ENCODE assay signal across 16 cellular contexts in the genomic region with DNA sequence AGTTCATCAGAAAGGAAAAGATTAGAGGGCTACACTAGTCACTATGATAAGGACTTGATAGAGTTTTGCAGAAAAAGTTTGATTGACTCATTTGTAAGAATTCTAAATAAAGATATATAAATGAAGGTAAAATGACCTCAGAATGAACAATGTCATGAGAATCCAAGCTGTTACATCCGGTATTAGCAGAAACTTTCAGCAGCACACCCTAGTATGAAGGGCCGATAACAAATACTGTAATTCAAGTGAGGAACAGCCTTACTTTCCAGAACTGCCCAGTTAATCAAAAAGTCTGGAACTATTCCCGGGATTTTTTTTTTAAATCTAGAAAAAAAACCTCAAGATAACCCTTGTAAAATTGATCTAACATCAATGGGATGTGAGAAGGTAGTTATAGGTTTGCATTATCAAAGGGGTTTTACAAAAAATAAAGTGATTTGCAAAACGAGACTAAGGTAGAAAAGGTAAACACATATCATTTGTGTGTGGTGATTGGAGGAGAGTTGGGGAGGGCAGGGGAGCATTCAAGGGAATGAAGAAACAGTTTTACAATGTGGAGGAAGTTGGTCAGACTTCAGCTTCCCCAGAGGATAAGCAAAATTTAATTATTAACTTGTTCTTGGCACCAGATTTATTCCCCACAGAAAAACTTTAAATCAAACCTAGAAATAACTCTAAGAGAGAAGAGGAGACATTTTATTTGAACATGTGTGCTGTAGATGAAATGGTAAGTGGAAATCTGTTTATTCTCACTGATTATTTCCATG.
DNase-seq lines count a peak whose midpoint lies in the region; ATAC-seq, FAIRE-seq and TF ChIP-seq lines count a peak whose summit lies in the region.
"Had no signal": no experiment of that assay in that cellular context is flagged by ENCODE, and none has a peak within 500 bp of the region (broad histone marks: within the 10 kb centered on the region; RNA-seq: fewer than 3 reads in every experiment).

No MANE protein-coding gene starts in this region.

- H3K27me3 ChIP-seq in liver (ENCODE audit: control insufficient read depth in 4 of 4, insufficient read depth in 4 of 4, low read length in 3 of 4) (no peaks in the 10 kb centered on the region), HepG2 (ENCODE audit: control insufficient read depth in 1 of 2, insufficient read depth in 2 of 2, low read length in 2 of 2) (no peaks in the 10 kb centered on the region)
- H3K27me3 ChIP-seq: tibial nerve had no signal

- TF ChIP-seq EP300 in HepG2 (IDR thresholded peaks at IDR 0.05; ENCODE audit: low read depth in 2 of 2, low read length in 2 of 2) = no peak
- TF ChIP-seq EP300 in HepG2 (CRISPR knock-in tag; IDR thresholded peaks at IDR 0.05; ENCODE audit: borderline replicate concordance) = no peak

- H3K4me1 ChIP-seq in liver (ENCODE audit: control insufficient read depth in 4 of 4, insufficient read depth in 4 of 4, low read length in 3 of 4) = peaks cover 0 to 15% (median 4%) of the 10 kb centered on the region in 4 donors
- H3K4me1 ChIP-seq in HepG2 (ENCODE audit: insufficient read depth, low read length) = no peaks in the 10 kb centered on the region
- H3K4me1 ChIP-seq in mucosa of descending colon (ENCODE audit: low read depth) = peaks cover 3% of the 10 kb centered on the region

- POLR2A ChIA-PET in HepG2 (lab: Yijun Ruan, JAX) = no interaction called here

- intact Hi-C loops in HepG2 (cut with micrococcal nuclease; ENCODE audit: unreplicated experiment) (no loop called here), mucosa of descending colon (cut with DNase I, micrococcal nuclease) (no loop called here)

- peak; percentile 27 to 30 for TF ChIP-seq RAD21 in liver (IDR thresholded peaks at IDR 0.05)
- TF ChIP-seq RAD21 in HepG2 (CRISPR knock-in tag; IDR thresholded peaks at IDR 0.05) = no peak

- DNase-seq in HepG2 (ENCODE audit: low spot score) (no peak), fibroblast of peridontal ligament (ENCODE audit: extremely low read depth) (peak; percentile 53), mucosa of descending colon (peak in 1 of 3 donors; percentile 19), NCI-H446 treated with DMSO at 0.1 percent for 48 hours (lab: John Stamatoyannopoulos, UW) (no peak)
- no peak for DNase-seq in activated CD8-positive, alpha-beta memory T cell treated with anti-CD3 and anti-CD28 coated beads, Interleukin-2, amount 50 U/mL, for 4 hours
- DNase-seq: activated T-cell treated with anti-CD3 and anti-CD28 coated beads for 4 hours; NCI-H2029; NCI-H774; stimulated activated CD4-positive, alpha-beta T cell treated with anti-CD3 and anti-CD28 coated beads, Interleukin-2, amount 100 ng/mL, for 24 hours; T-cell had no signal

- no peak overlapping the region for H3K4me2 ChIP-seq in HepG2 (ENCODE audit: low read depth, low read length)

- CTCF ChIA-PET in HepG2 (lab: Yijun Ruan, JAX; ENCODE audit: low intra/inter-chr PET ratio, low total read pairs) = no interaction called here

- TF ChIP-seq CTCF in liver (IDR thresholded peaks at IDR 0.05; ENCODE audit: low read depth, low read length, missing input control) (no peak), HepG2 (CRISPR knock-in tag; IDR thresholded peaks at IDR 0.05) (no peak), mucosa of descending colon (IDR thresholded peaks at IDR 0.05) (no peak)

- ATAC-seq in HepG2 (no peak), mucosa of descending colon (peak; percentile 84), esophagus mucosa (no peak), HG02981 (IDR thresholded peaks at IDR 0.05; ENCODE audit: unreplicated experiment) (no peak)
- ATAC-seq: activated CD4-positive, CD25-positive, alpha-beta regulatory T cell treated with anti-CD3 and anti-CD28 coated beads, Interleukin-2, amount 50 U/mL, for 24 hours; T-cell had no signal

- no peaks in the 10 kb centered on the region for H3K36me3 ChIP-seq in liver (ENCODE audit: control insufficient read depth in 4 of 4, insufficient read depth in 3 of 4, low read depth in 1 of 4, low read length in 3 of 4)
- no peaks in the 10 kb centered on the region for H3K36me3 ChIP-seq in HepG2 (replicated peaks in 1 of 2; ENCODE audit: control insufficient read depth in 1 of 2, insufficient read depth in 2 of 2, low read length in 2 of 2)
- H3K36me3 ChIP-seq in mucosa of descending colon (ENCODE audit: low read depth) = no peaks in the 10 kb centered on the region
- H3K36me3 ChIP-seq: tibial nerve had no signal

- no peak overlapping the region for H2AFZ ChIP-seq in HepG2 (ENCODE audit: low read length)

- no TSS peak for BruUV-seq in HepG2 (replicated peaks; lab: Mats Ljungman, UMichigan)

- 14% methylated on average over 4 of the region's 4 CpGs for WGBS in liver
- WGBS in HepG2 (ENCODE audit: low lambda C conversion rate) = 25% methylated on average over 4 of the region's 4 CpGs

- no peak for TF ChIP-seq POLR2A in HepG2 (IDR thresholded peaks at IDR 0.05; ENCODE audit: insufficient read depth in 1 of 2, low read depth in 2 of 2, low read length in 2 of 2)

- FAIRE-seq in HepG2 (lab: Jason Lieb, UNC) = no peak
- FAIRE-seq: G401.6 had no signal

- H3K4me3 ChIP-seq in liver (ENCODE audit: low read depth in 1 of 3, low read length in 3 of 3) (peak overlapping the region in 2 of 3 donors; percentile 8 to 28), HepG2 (replicated peaks in 1 of 3; ENCODE audit: insufficient read depth in 1 of 3, low read depth in 2 of 3, low read length in 3 of 3) (no peak overlapping the region), mucosa of descending colon (no peak overlapping the region)
- H3K4me3 ChIP-seq: tibial nerve had no signal

- H4K20me1 ChIP-seq in HepG2 (ENCODE audit: insufficient read depth, low read length) = no peaks in the 10 kb centered on the region

- H3K79me2 ChIP-seq in HepG2 (ENCODE audit: insufficient read depth, low read length) = no peaks in the 10 kb centered on the region

- peaks cover 0 to 3% (median 0%) of the 10 kb centered on the region in 4 donors for H3K9me3 ChIP-seq in liver (ENCODE audit: control insufficient read depth in 4 of 4, low read length in 3 of 4)
- no peaks in the 10 kb centered on the region for H3K9me3 ChIP-seq in HepG2 (ENCODE audit: low read length)
- H3K9me3 ChIP-seq in mucosa of descending colon = no peaks in the 10 kb centered on the region

- H3K27ac ChIP-seq in liver (ENCODE audit: low read depth in 1 of 2, low read length in 2 of 2) (peak overlapping the region; percentile 26 to 59), HepG2 (ENCODE audit: extremely low read length, insufficient read depth, low read length) (no peak overlapping the region)
- H3K27ac ChIP-seq: tibial nerve had no signal

- H3K9ac ChIP-seq in liver (ENCODE audit: low read depth in 1 of 2, low read length in 2 of 2) (no peak overlapping the region), HepG2 (ENCODE audit: insufficient read depth, low read depth, low read length) (no peak overlapping the region)

- in situ Hi-C loops in HepG2 (cut with HindIII; ENCODE audit: extremely low pct_ligation_motif_present, low pct_unique_long_range_greater_than_20kb) = no loop called here

TF ChIP-seq in liver, 16 proteins besides CTCF, POLR2A, EP300 and RAD21 (continues in another document):
- TF ChIP-seq, protein P1, sequence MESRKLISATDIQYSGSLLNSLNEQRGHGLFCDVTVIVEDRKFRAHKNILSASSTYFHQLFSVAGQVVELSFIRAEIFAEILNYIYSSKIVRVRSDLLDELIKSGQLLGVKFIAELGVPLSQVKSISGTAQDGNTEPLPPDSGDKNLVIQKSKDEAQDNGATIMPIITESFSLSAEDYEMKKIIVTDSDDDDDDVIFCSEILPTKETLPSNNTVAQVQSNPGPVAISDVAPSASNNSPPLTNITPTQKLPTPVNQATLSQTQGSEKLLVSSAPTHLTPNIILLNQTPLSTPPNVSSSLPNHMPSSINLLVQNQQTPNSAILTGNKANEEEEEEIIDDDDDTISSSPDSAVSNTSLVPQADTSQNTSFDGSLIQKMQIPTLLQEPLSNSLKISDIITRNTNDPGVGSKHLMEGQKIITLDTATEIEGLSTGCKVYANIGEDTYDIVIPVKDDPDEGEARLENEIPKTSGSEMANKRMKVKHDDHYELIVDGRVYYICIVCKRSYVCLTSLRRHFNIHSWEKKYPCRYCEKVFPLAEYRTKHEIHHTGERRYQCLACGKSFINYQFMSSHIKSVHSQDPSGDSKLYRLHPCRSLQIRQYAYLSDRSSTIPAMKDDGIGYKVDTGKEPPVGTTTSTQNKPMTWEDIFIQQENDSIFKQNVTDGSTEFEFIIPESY (IDR thresholded peaks at IDR 0.05) = peak; percentile 19
- TF ChIP-seq GABPA (IDR thresholded peaks at IDR 0.05 in 1 of 2, conservative IDR thresholded peaks at IDR 0.05 in 1 of 2) (peak in 1 of 2 donors; percentile 53), YY1 (IDR thresholded peaks at IDR 0.05) (peak; percentile 32), HNF4A (conservative IDR thresholded peaks at IDR 0.05) (peak; percentile 34 to 35)
- TF ChIP-seq, protein P2, sequence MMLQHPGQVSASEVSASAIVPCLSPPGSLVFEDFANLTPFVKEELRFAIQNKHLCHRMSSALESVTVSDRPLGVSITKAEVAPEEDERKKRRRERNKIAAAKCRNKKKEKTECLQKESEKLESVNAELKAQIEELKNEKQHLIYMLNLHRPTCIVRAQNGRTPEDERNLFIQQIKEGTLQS (IDR thresholded peaks at IDR 0.05) = peak; percentile 3

TF ChIP-seq in HepG2, 621 proteins besides CTCF, POLR2A, EP300 and RAD21 (continues in another document):
- TF ChIP-seq MTF2 (CRISPR knock-in tag; IDR thresholded peaks at IDR 0.05; ENCODE audit: borderline replicate concordance) = no peak
- TF ChIP-seq ARHGAP35 (CRISPR knock-in tag; IDR thresholded peaks at IDR 0.05; ENCODE audit: borderline replicate concordance) = no peak
- TF ChIP-seq JUNB (CRISPR knock-in tag; IDR thresholded peaks at IDR 0.05; ENCODE audit: borderline replicate concordance) = no peak
- no peak for TF ChIP-seq TOE1 (CRISPR knock-in tag; IDR thresholded peaks at IDR 0.05)
- TF ChIP-seq, protein P3, sequence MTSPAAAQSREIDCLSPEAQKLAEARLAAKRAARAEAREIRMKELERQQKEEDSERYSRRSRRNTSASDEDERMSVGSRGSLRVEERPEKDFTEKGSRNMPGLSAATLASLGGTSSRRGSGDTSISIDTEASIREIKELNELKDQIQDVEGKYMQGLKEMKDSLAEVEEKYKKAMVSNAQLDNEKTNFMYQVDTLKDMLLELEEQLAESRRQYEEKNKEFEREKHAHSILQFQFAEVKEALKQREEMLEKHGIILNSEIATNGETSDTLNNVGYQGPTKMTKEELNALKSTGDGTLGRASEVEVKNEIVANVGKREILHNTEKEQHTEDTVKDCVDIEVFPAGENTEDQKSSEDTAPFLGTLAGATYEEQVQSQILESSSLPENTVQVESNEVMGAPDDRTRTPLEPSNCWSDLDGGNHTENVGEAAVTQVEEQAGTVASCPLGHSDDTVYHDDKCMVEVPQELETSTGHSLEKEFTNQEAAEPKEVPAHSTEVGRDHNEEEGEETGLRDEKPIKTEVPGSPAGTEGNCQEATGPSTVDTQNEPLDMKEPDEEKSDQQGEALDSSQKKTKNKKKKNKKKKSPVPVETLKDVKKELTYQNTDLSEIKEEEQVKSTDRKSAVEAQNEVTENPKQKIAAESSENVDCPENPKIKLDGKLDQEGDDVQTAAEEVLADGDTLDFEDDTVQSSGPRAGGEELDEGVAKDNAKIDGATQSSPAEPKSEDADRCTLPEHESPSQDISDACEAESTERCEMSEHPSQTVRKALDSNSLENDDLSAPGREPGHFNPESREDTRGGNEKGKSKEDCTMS (CRISPR knock-in tag; conservative IDR thresholded peaks at IDR 0.05) = no peak
- no peak for TF ChIP-seq ATF7-NPFF (CRISPR knock-in tag; IDR thresholded peaks at IDR 0.05; ENCODE audit: low read depth)

Comparison
In these comparisons a context has a peak if more than half of its experiments do, and no peak if none do; other contexts are left out.
1. H3K4me3 ChIP-seq: peak in liver (2 of 3); none in HepG2 (0 of 3) and mucosa of descending colon (single experiment).